In genomic region chr13:73449258-73449657, GRCh38 we compare ENCODE assay signal across 14 cellular contexts.
"Had no signal": no experiment of that assay in that cellular context is flagged by ENCODE, and none has a peak within 500 bp of the region (broad histone marks: within the 10 kb centered on the region; RNA-seq: fewer than 3 reads in every experiment).

No MANE protein-coding gene starts in this region.

- DNase-seq: activated CD4-positive, alpha-beta T cell treated with anti-CD3 and anti-CD28 coated beads, Interleukin-2, amount 50 U/mL, for 48 hours; activated naive CD4-positive, alpha-beta T cell treated with anti-CD3 and anti-CD28 coated beads, Interleukin-2, amount 10 ng/mL, durations not matched to agents 7 days and 5 days; caudate nucleus; colonic mucosa; head of caudate nucleus; stimulated activated CD4-positive, alpha-beta T cell treated with anti-CD3 and anti-CD28 coated beads, Interleukin-12 subunit alpha, Interleukin-12 subunit beta, amount 100 ng/mL, for 4 hours; stimulated activated CD4-positive, alpha-beta T cell treated with anti-CD3 and anti-CD28 coated beads, Interleukin-2, amount 100 ng/mL, for 24 hours; stomach; T-helper 1 cell; T1000 had no signal

- H3K27ac Mint-ChIP-seq: activated naive CD4-positive, alpha-beta T cell treated with anti-CD3 and anti-CD28 coated beads, Interleukin-2, amount 10 ng/mL, durations not matched to agents 7 days and 5 days; activated T-helper 17 cell treated with anti-CD3 and anti-CD28 coated beads, Interleukin-2, amount 50 U/mL, for 72 hours had no signal

- H3K4me3 ChIP-seq: colonic mucosa, prostate gland, stomach had no signal

- H3K4me1 Mint-ChIP-seq: activated naive CD4-positive, alpha-beta T cell treated with anti-CD3 and anti-CD28 coated beads, Interleukin-2, amount 10 ng/mL, durations not matched to agents 7 days and 5 days; activated T-helper 17 cell treated with anti-CD3 and anti-CD28 coated beads, Interleukin-2, amount 50 U/mL, for 72 hours had no signal

- H3K36me3 ChIP-seq: colonic mucosa, prostate gland, stomach had no signal

- H3K36me3 Mint-ChIP-seq: activated naive CD4-positive, alpha-beta T cell treated with anti-CD3 and anti-CD28 coated beads, Interleukin-2, amount 10 ng/mL, durations not matched to agents 7 days and 5 days had no signal

- H3K27me3 Mint-ChIP-seq: activated naive CD4-positive, alpha-beta T cell treated with anti-CD3 and anti-CD28 coated beads, Interleukin-2, amount 10 ng/mL, durations not matched to agents 7 days and 5 days had no signal

- FAIRE-seq: frontal cortex had no signal

- H3K9me3 ChIP-seq: colonic mucosa, prostate gland had no signal

- H3K27ac ChIP-seq: colonic mucosa, prostate gland had no signal

- H3K27me3 ChIP-seq: colonic mucosa, stomach had no signal

- H3K4me3 Mint-ChIP-seq: activated naive CD4-positive, alpha-beta T cell treated with anti-CD3 and anti-CD28 coated beads, Interleukin-2, amount 10 ng/mL, durations not matched to agents 7 days and 5 days; activated T-helper 17 cell treated with anti-CD3 and anti-CD28 coated beads, Interleukin-2, amount 50 U/mL, for 72 hours had no signal

- ATAC-seq: activated T-helper 17 cell treated with anti-CD3 and anti-CD28 coated beads, Interleukin-2, amount 50 U/mL, for 72 hours; sciatic nerve had no signal

- H3K4me1 ChIP-seq: colonic mucosa, prostate gland had no signal
